8 cellular contexts compared by ENCODE assay signal in the genomic region with DNA sequence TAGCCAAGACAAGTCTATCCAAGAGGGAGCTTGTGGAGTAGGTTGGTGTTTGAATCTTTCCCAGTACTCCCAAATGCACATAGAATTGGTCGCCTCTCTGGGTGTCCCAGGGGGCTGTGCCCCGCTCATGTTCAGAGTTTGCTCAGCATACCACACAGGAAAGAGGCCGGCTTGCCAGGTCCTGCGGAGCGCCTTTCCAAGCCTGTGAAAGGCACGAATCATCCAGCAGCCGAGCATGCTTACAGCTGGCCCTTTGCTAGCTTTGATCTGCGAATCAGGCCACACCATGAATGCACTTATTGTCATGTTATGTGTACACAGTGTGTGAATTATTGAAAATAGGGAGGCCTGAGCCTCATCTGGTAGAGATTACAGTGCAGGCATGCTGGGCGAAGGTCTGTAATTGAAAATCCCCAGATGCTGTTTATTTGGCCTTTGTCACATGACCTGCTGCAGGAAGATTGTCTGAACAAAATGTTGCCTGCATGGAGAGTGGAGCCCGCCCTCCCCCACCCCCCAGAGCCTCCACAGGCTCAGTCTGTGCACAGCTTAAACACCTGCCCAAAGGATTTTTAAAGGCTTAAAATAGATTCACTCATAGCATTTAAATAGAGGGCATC.
DNase-seq lines count a peak whose midpoint lies in the region; ATAC-seq and TF ChIP-seq lines count a peak whose summit lies in the region.

No MANE protein-coding gene starts in this region.

- no peak overlapping the region for H3K27ac Mint-ChIP-seq in activated naive CD8-positive, alpha-beta T cell treated with anti-CD3 and anti-CD28 coated beads for 36 hours
- H3K27ac Mint-ChIP-seq in activated CD4-positive, alpha-beta T cell treated with anti-CD3 and anti-CD28 coated beads for 36 hours = no peak overlapping the region

- no peaks in the 10 kb centered on the region for H3K9me3 Mint-ChIP-seq in activated naive CD8-positive, alpha-beta T cell treated with anti-CD3 and anti-CD28 coated beads for 36 hours
- no peaks in the 10 kb centered on the region for H3K9me3 Mint-ChIP-seq in activated CD4-positive, alpha-beta T cell treated with anti-CD3 and anti-CD28 coated beads for 36 hours (ENCODE audit: low read depth)

- H3K4me1 ChIP-seq in iPS-18a (ENCODE audit: control insufficient read depth, low read depth, low read length) (peaks cover 60% of the 10 kb centered on the region), tibial nerve (peaks cover 0 to 72% (median 27%) of the 10 kb centered on the region in 4 donors)

- TF ChIP-seq CTCF in tibial nerve (IDR thresholded peaks at IDR 0.05) = no peak

- H3K36me3 ChIP-seq in iPS-18a (ENCODE audit: control insufficient read depth, low read depth, low read length) (no peaks in the 10 kb centered on the region), tibial nerve (no peaks in the 10 kb centered on the region)

- intact Hi-C loops in activated CD4-positive, alpha-beta T cell treated with anti-CD3 and anti-CD28 coated beads for 36 hours (cut with DNase I, micrococcal nuclease) = no loop called here

- CTCF ChIA-PET in activated CD4-positive, alpha-beta T cell treated with anti-CD3 and anti-CD28 coated beads for 36 hours (lab: Charles Lee) = interaction anchor here (1.0 kb wide), 1 partner anchor 44 kb away, joined by 3 read pairs; no protein-coding TSS in a partner anchor

- no peak for TF ChIP-seq POLR2A in tibial nerve (IDR thresholded peaks at IDR 0.05)

- H3K4me3 ChIP-seq in iPS-18a (ENCODE audit: low read length) (no peak overlapping the region), tibial nerve (no peak overlapping the region)

- no peaks in the 10 kb centered on the region for H3K27me3 ChIP-seq in iPS-18a (ENCODE audit: control insufficient read depth, insufficient read depth, low read length)
- no peaks in the 10 kb centered on the region for H3K27me3 ChIP-seq in tibial nerve

- TF ChIP-seq EP300 in tibial nerve (IDR thresholded peaks at IDR 0.05) = peak in 1 of 2 donors; percentile 39

- peaks cover 8% of the 10 kb centered on the region for H3K4me1 Mint-ChIP-seq in activated naive CD8-positive, alpha-beta T cell treated with anti-CD3 and anti-CD28 coated beads for 36 hours
- peaks cover 7% of the 10 kb centered on the region for H3K4me1 Mint-ChIP-seq in activated CD4-positive, alpha-beta T cell treated with anti-CD3 and anti-CD28 coated beads for 36 hours

- H3K27ac ChIP-seq in iPS-18a (ENCODE audit: low read length) (peak overlapping the region; percentile 6), tibial nerve (peak overlapping the region in 3 of 4 donors; percentile 45 to 77 (median 73))

- WGBS in tibial nerve, 2 donors = 25 to 43% methylated on average over 9 to 10 of the region's 10 CpGs

- no peak overlapping the region for H3K9ac ChIP-seq in iPS-18a (ENCODE audit: low read length)

- H3K27me3 Mint-ChIP-seq in activated naive CD8-positive, alpha-beta T cell treated with anti-CD3 and anti-CD28 coated beads for 36 hours = peaks cover 39% of the 10 kb centered on the region
- peaks cover 15% of the 10 kb centered on the region for H3K27me3 Mint-ChIP-seq in activated CD4-positive, alpha-beta T cell treated with anti-CD3 and anti-CD28 coated beads for 36 hours

- peak; percentile 47 for DNase-seq in LHCN-M2 (ENCODE audit: low read depth)
- DNase-seq in SHP77 treated with DMSO at 0.1 percent for 48 hours (lab: John Stamatoyannopoulos, UW) = peak; percentile 84
- DNase-seq in tibial nerve (ENCODE audit: low spot score in 2 of 2) = no peak
- no peak for DNase-seq in CD1c-positive myeloid dendritic cell (ENCODE audit: extremely low spot score)
- DNase-seq in activated naive CD8-positive, alpha-beta T cell treated with anti-CD3 and anti-CD28 coated beads for 36 hours = no peak
- no peak for DNase-seq in activated CD4-positive, alpha-beta T cell treated with anti-CD3 and anti-CD28 coated beads for 36 hours

- H3K9me3 ChIP-seq in iPS-18a (ENCODE audit: control insufficient read depth, low read depth, low read length) (no peaks in the 10 kb centered on the region), tibial nerve (no peaks in the 10 kb centered on the region)

- H3K36me3 Mint-ChIP-seq in activated naive CD8-positive, alpha-beta T cell treated with anti-CD3 and anti-CD28 coated beads for 36 hours = no peaks in the 10 kb centered on the region
- no peaks in the 10 kb centered on the region for H3K36me3 Mint-ChIP-seq in activated CD4-positive, alpha-beta T cell treated with anti-CD3 and anti-CD28 coated beads for 36 hours (ENCODE audit: low read depth)

- POLR2A ChIA-PET in activated CD4-positive, alpha-beta T cell treated with anti-CD3 and anti-CD28 coated beads for 36 hours (lab: Charles Lee) = no interaction called here

- ATAC-seq in HG03571 (IDR thresholded peaks at IDR 0.05; ENCODE audit: unreplicated experiment) = no peak
- ATAC-seq in activated CD4-positive, alpha-beta T cell treated with anti-CD3 and anti-CD28 coated beads for 36 hours = no peak

- H3K4me3 Mint-ChIP-seq in activated naive CD8-positive, alpha-beta T cell treated with anti-CD3 and anti-CD28 coated beads for 36 hours = no peak overlapping the region
- H3K4me3 Mint-ChIP-seq in activated CD4-positive, alpha-beta T cell treated with anti-CD3 and anti-CD28 coated beads for 36 hours = no peak overlapping the region

Comparison
In these comparisons a context has a peak if more than half of its experiments do, and no peak if none do; other contexts are left out.
1. DNase-seq: peak in LHCN-M2 (single experiment) and SHP77 treated with DMSO at 0.1 percent for 48 hours (single experiment); none in tibial nerve (0 of 2), CD1c-positive myeloid dendritic cell (single experiment), activated naive CD8-positive, alpha-beta T cell treated with anti-CD3 and anti-CD28 coated beads for 36 hours (single experiment) and activated CD4-positive, alpha-beta T cell treated with anti-CD3 and anti-CD28 coated beads for 36 hours (single experiment).